Comparison of ENCODE assay signal across 36 cellular contexts in genomic region chr19:6903446-6903845, GRCh38. TPM values are rescaled to one million over a fixed set of nuclear protein-coding genes. Genes with fewer than 3 reads are reported as not detected.
DNase-seq lines count a peak whose midpoint lies in the region; ATAC-seq, FAIRE-seq and TF ChIP-seq lines count a peak whose summit lies in the region.
"Had no signal": no experiment of that assay in that cellular context is flagged by ENCODE, and none has a peak within 500 bp of the region (broad histone marks: within the 10 kb centered on the region; RNA-seq: fewer than 3 reads in every experiment).

No MANE protein-coding gene starts in this region.

- no peak overlapping the region for H3K4me3 Mint-ChIP-seq in activated T-helper 17 cell treated with anti-CD3 and anti-CD28 coated beads, Interleukin-2, amount 50 U/mL, for 72 hours
- H3K4me3 Mint-ChIP-seq: B cell; CD14-positive monocyte; CD4-positive, alpha-beta memory T cell; CD4-positive, alpha-beta T cell; CD4-positive, CD25-positive, alpha-beta regulatory T cell; CD8-positive, alpha-beta memory T cell; CD8-positive, alpha-beta T cell had no signal

- TF ChIP-seq CTCF in K562 (IDR thresholded peaks at IDR 0.05 in 2 of 3, conservative IDR thresholded peaks at IDR 0.05 in 1 of 3; ENCODE audit: insufficient read depth in 2 of 3, low read depth in 1 of 3, low read length in 3 of 3), result no peak

- TF ChIP-seq POLR2A in K562 (conservative IDR thresholded peaks at IDR 0.05), result no peak

- TF ChIP-seq EP300 in Ishikawa (IDR thresholded peaks at IDR 0.05; ENCODE audit: borderline replicate concordance) (no peak), K562 (IDR thresholded peaks at IDR 0.05; ENCODE audit: low read length) (no peak)

- H3K27ac Mint-ChIP-seq in activated T-helper 17 cell treated with anti-CD3 and anti-CD28 coated beads, Interleukin-2, amount 50 U/mL, for 72 hours, result no peak overlapping the region
- H3K27ac Mint-ChIP-seq: B cell; CD14-positive monocyte; CD4-positive, alpha-beta T cell; CD4-positive, CD25-positive, alpha-beta regulatory T cell; CD8-positive, alpha-beta memory T cell; CD8-positive, alpha-beta T cell had no signal

- no peak overlapping the region for H2AFZ ChIP-seq in K562 (ENCODE audit: low read depth, low read length)

- BruUV-seq in K562 (replicated peaks; lab: Mats Ljungman, UMichigan), result no TSS peak

- H3K9me3 Mint-ChIP-seq in activated T-helper 17 cell treated with anti-CD3 and anti-CD28 coated beads, Interleukin-2, amount 50 U/mL, for 72 hours, result peaks cover 28% of the 10 kb centered on the region

- no peaks in the 10 kb centered on the region for H3K4me1 ChIP-seq in K562 (replicated peaks in 1 of 2; ENCODE audit: control insufficient read depth in 2 of 2, insufficient read depth in 2 of 2, low read length in 2 of 2)
- H3K4me1 ChIP-seq: A549; BE2C; BLaER1; BLaER1 treated with 17β-estradiol and CSF1 and Interleukin-3, amounts not matched to agents 10 nM and 100 nM; Caco-2 had no signal

- no peaks in the 10 kb centered on the region for H3K9me1 ChIP-seq in K562 (ENCODE audit: control insufficient read depth, insufficient read depth, low read length)

- no peak for ATAC-seq in K562
- no peak for ATAC-seq in activated T-helper 17 cell treated with anti-CD3 and anti-CD28 coated beads, Interleukin-2, amount 50 U/mL, for 72 hours (replicated peaks)
- ATAC-seq: A549; CD8-positive, alpha-beta T cell had no signal

- no peaks in the 10 kb centered on the region for H3K79me2 ChIP-seq in K562 (ENCODE audit: control insufficient read depth, insufficient read depth, low read length)

- no peak for DNase-seq in K562 (ENCODE audit: extremely low read depth in 1 of 4, low spot score in 3 of 4)
- DNase-seq in islet precursor cell, result no peak
- DNase-seq: 8988T; ACHN; AML-193; BE2C; C1 segment of cervical spinal cord; Caco-2; Calu3; CD4-positive, alpha-beta memory T cell; CD4-positive, alpha-beta T cell; CD4-positive, CD25-positive, alpha-beta regulatory T cell; CD8-positive, alpha-beta memory T cell; CD8-positive, alpha-beta T cell; COR-L47; DMS 273 treated with DMSO at 0.1 percent for 48 hours; DMS153; DMS53; DMS79; DMS79 treated with DMSO at 0.1 percent for 48 hours; DND-41; EL had no signal

- no peak overlapping the region for H3K4me2 ChIP-seq in K562 (ENCODE audit: insufficient read depth, low read length)
- H3K4me2 ChIP-seq: A549; BLaER1; BLaER1 treated with 17β-estradiol and CSF1 and Interleukin-3, amounts not matched to agents 10 nM and 100 nM had no signal

- POLR2A ChIA-PET in K562 (lab: Yijun Ruan, JAX), result interaction anchor here (0.7 kb wide), 1 partner anchor 876 kb away, joined by 3 read pairs; no protein-coding TSS in a partner anchor

- in situ Hi-C loops in K562 (cut with MboI), result no loop called here

- no peak for TF ChIP-seq RAD21 in Ishikawa (IDR thresholded peaks at IDR 0.05; ENCODE audit: low read depth)
- TF ChIP-seq RAD21 in K562 (CRISPR knock-in tag; conservative IDR thresholded peaks at IDR 0.05 in 1 of 2, IDR thresholded peaks at IDR 0.05 in 1 of 2), result no peak

- CTCF ChIA-PET in K562 (lab: Yijun Ruan, JAX; ENCODE audit: low intra/inter-chr PET ratio), result no interaction called here

- peaks cover 3% of the 10 kb centered on the region; the same call in 1 of the 2 replicates for H3K9me3 ChIP-seq in K562 (replicated peaks; ENCODE audit: control insufficient read depth, insufficient read depth, low read depth, low read length)
- H3K9me3 ChIP-seq: BE2C had no signal

- no peak for FAIRE-seq in K562 (lab: Jason Lieb, UNC)
- FAIRE-seq: A204.1, A549, D721Med had no signal

- H3K9ac ChIP-seq in K562 (ENCODE audit: insufficient read depth in 1 of 2, low read depth in 2 of 2, low read length in 2 of 2), result no peak overlapping the region
- H3K9ac ChIP-seq: BLaER1; BLaER1 treated with 17β-estradiol and CSF1 and Interleukin-3, amounts not matched to agents 10 nM and 100 nM had no signal

- no peaks in the 10 kb centered on the region for H3K36me3 Mint-ChIP-seq in activated T-helper 17 cell treated with anti-CD3 and anti-CD28 coated beads, Interleukin-2, amount 50 U/mL, for 72 hours (ENCODE audit: low read depth)

- no peaks in the 10 kb centered on the region for H3K36me3 ChIP-seq in K562 (ENCODE audit: control insufficient read depth, insufficient read depth, low read length)
- H3K36me3 ChIP-seq: BE2C, BLaER1 had no signal

- no peaks in the 10 kb centered on the region for H3K27me3 ChIP-seq in K562 (ENCODE audit: control insufficient read depth in 2 of 2, insufficient read depth in 2 of 2, low read length in 2 of 2)
- H3K27me3 ChIP-seq: BE2C; BLaER1; BLaER1 treated with 17β-estradiol and CSF1 and Interleukin-3, amounts not matched to agents 10 nM and 100 nM had no signal

- H3K27me3 Mint-ChIP-seq in activated T-helper 17 cell treated with anti-CD3 and anti-CD28 coated beads, Interleukin-2, amount 50 U/mL, for 72 hours, result no peaks in the 10 kb centered on the region
- H3K27me3 Mint-ChIP-seq: CD4-positive, alpha-beta T cell had no signal

- no peak overlapping the region for H3K27ac ChIP-seq in K562 (ENCODE audit: extremely low read depth, low read depth, low read length)
- H3K27ac ChIP-seq: 22Rv1; A549; BLaER1; BLaER1 treated with 17β-estradiol and CSF1 and Interleukin-3, amounts not matched to agents 10 nM and 100 nM; C4-2B had no signal

- H3K4me3 ChIP-seq in K562, result no peak overlapping the region
- H3K4me3 ChIP-seq: A549; BLaER1; BLaER1 treated with 17β-estradiol and CSF1 and Interleukin-3, amounts not matched to agents 10 nM and 100 nM had no signal

- no peaks in the 10 kb centered on the region for H3K4me1 Mint-ChIP-seq in activated T-helper 17 cell treated with anti-CD3 and anti-CD28 coated beads, Interleukin-2, amount 50 U/mL, for 72 hours
- H3K4me1 Mint-ChIP-seq: B cell; CD14-positive monocyte; CD4-positive, CD25-positive, alpha-beta regulatory T cell; CD8-positive, alpha-beta memory T cell had no signal

- intact Hi-C loops in K562 (cut with micrococcal nuclease), result no loop called here

- no peaks in the 10 kb centered on the region for H4K20me1 ChIP-seq in K562 (replicated peaks; ENCODE audit: control insufficient read depth, insufficient read depth, low read length)
- H4K20me1 ChIP-seq: BLaER1; BLaER1 treated with 17β-estradiol and CSF1 and Interleukin-3, amounts not matched to agents 10 nM and 100 nM had no signal

TF ChIP-seq in Ishikawa, 13 proteins besides CTCF, POLR2A, EP300 and RAD21:
- TF ChIP-seq USF1 (IDR thresholded peaks at IDR 0.05) (peak; percentile 63), CREB1 (IDR thresholded peaks at IDR 0.05; ENCODE audit: low read depth) (no peak)

TF ChIP-seq in K562, 482 proteins besides CTCF, POLR2A, EP300 and RAD21:
- TF ChIP-seq ZBTB2 (IDR thresholded peaks at IDR 0.05), result no peak
- peak; percentile 70 for TF ChIP-seq TFE3 (CRISPR knock-in tag; IDR thresholded peaks at IDR 0.05)
- TF ChIP-seq RAD51 (IDR thresholded peaks at IDR 0.05; ENCODE audit: borderline replicate concordance, low read depth), result 0 out of 2 replicates have a peak, but pooled peaks have one; percentile 13

RNA-seq across cellular contexts. Expression of gene ADGRE1, which starts 16.1 kb away (rescaled TPM):
- not detected in 2 replicates for total RNA-seq in K562 (2011; cell fraction: chromatin; rRNA removed; ENCODE audit: low replicate concordance)
- not detected in 2 replicates for total RNA-seq in K562 (2011; cell fraction: nucleolus; rRNA removed)
- not detected in 2 replicates for total RNA-seq in K562 (2011; cell fraction: nucleoplasm; rRNA removed)
- 0.08 and 0.09 TPM in 2 replicates for total RNA-seq in K562 (2014; rRNA removed)
- 0.22 and 0.45 TPM in 2 replicates for total RNA-seq in K562 (2014; rRNA removed; fragmentation: Illumina TruSeq; extraction: Trizol)
- total RNA-seq in K562 (2015; rRNA removed; fragmentation: Illumina TruSeq; extraction: Trizol), result 0.25 and 0.26 TPM in 2 replicates
- total RNA-seq in K562 (2021), result 0.07 and 0.49 TPM in 2 replicates
- 0.19 and 0.25 TPM in 2 replicates for polyA plus RNA-seq in K562 (2011; rRNA removed)
- polyA plus RNA-seq in K562 (2011; cell fraction: cytosol; rRNA removed), result 0.03 TPM in 2 replicates
- polyA plus RNA-seq in K562 (2011; cell fraction: nucleus; rRNA removed), result 0.06 TPM in 1 of 2 replicates, not detected in the other
- 0.09 and 1.4 TPM in 2 replicates for polyA plus RNA-seq in K562 (2012)
- polyA plus RNA-seq in K562 (2014; fragmentation: Illumina TruSeq; extraction: Trizol), result 0.25 and 0.30 TPM in 2 replicates
- polyA plus RNA-seq in K562 (2014; fragmentation: Nextera tagmentation; extraction: Ambion mirVana), result under 1 TPM in 1 of 2 experiments, not detected in 1; 0.28 TPM
- polyA plus RNA-seq in K562 (2014; rRNA removed), result 0.24 and 0.31 TPM in 2 replicates
- 0.28 TPM in 1 of 2 replicates, not detected in the other for polyA minus RNA-seq in K562 (2011; rRNA and poly(A)+ RNA removed)
- not detected in 2 replicates for polyA minus RNA-seq in K562 (2011; cell fraction: cytosol; rRNA and poly(A)+ RNA removed)
- not detected in 2 replicates for polyA minus RNA-seq in K562 (2011; cell fraction: nucleus; rRNA and poly(A)+ RNA removed)
- 10 to 100 TPM in 1 of 2 donors, 1 to 10 TPM in 1; 6.9 to 10.6 TPM for total RNA-seq in activated T-helper 17 cell treated with anti-CD3 and anti-CD28 coated beads, Interleukin-2, amount 50 U/mL, for 72 hours
- total RNA-seq: A673, B cell, Caco-2, Calu3 had no signal
- polyA plus RNA-seq: AG04450, BJ had no signal

Comparison
In these comparisons a context has a peak if more than half of its experiments do, and no peak if none do; other contexts are left out.
1. RNA of gene ADGRE1, which starts 16.1 kb away (total RNA-seq): 6.9 to 10.6 TPM in activated T-helper 17 cell treated with anti-CD3 and anti-CD28 coated beads, Interleukin-2, amount 50 U/mL, for 72 hours; 0.07 to 0.49 TPM in K562; every median in the first group is over 4 times any median in the second.